ENCODE assay signal across 8 cellular contexts in the genomic region with DNA sequence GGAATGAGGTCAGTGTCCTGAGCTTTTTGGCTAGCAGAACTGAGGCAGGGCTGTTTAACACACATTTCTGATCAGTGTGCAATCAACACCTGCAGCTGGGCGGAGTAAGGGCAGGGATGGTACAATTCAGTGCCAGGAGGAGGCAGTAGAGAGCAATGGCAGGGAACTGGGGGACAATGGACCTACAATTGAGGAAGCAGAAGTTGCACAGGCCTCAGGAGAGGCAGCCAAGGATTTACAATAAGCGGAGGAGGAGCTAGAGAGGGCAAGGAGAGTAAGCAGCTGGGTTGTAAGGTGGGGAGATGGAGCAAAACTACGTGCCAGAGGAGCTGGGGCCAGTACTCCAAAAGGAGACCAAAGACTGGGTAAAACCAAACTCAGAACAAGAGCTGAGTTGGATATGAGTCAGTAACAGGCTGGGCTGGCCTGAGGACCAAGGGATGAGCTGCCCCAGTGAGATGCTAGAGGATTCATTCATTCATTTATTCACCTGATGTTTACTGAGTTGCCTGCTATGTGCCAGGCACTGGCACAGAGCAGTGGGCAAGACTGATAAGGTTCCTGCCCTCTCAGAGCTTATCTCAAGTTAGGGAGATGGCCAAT. TPM values are rescaled to one million over a fixed set of nuclear protein-coding genes. Genes with fewer than 3 reads are reported as not detected.
A peak's percentile ranks its signal among the peaks of the same experiment; 100 is the strongest.
DNase-seq lines count a peak whose midpoint lies in the region; ATAC-seq, FAIRE-seq and TF ChIP-seq lines count a peak whose summit lies in the region.

No MANE protein-coding gene starts in this region.

- H3K4me1 Mint-ChIP-seq in activated CD4-positive, alpha-beta T cell treated with anti-CD3 and anti-CD28 coated beads for 36 hours = peaks cover 13% of the 10 kb centered on the region
- peaks cover 0 to 18% of the 10 kb centered on the region in 2 donors for H3K4me1 Mint-ChIP-seq in natural killer cell

- H3K9me1 ChIP-seq in endothelial cell of umbilical vein (replicated peaks; ENCODE audit: control insufficient read depth, extremely low read depth, insufficient read depth, low read length) = no peaks in the 10 kb centered on the region

- H3K27me3 ChIP-seq in endothelial cell of umbilical vein (ENCODE audit: control insufficient read depth in 2 of 2, insufficient read depth in 2 of 2, low read length in 2 of 2) = no peaks in the 10 kb centered on the region

- peaks cover 0 to 5% of the 10 kb centered on the region in 2 experiments for H3K36me3 ChIP-seq in endothelial cell of umbilical vein (ENCODE audit: control insufficient read depth in 2 of 2, extremely low read depth in 1 of 2, insufficient read depth in 2 of 2, low read length in 2 of 2)

- FAIRE-seq in endothelial cell of umbilical vein (lab: Jason Lieb, UNC) = peak; percentile 64

- H3K27ac Mint-ChIP-seq in activated CD4-positive, alpha-beta T cell treated with anti-CD3 and anti-CD28 coated beads for 36 hours = no peak overlapping the region
- peak overlapping the region in 1 of 2 donors; percentile 32 for H3K27ac Mint-ChIP-seq in natural killer cell

- H3K4me1 ChIP-seq in endothelial cell of umbilical vein (ENCODE audit: control insufficient read depth, extremely low read depth, insufficient read depth, low read length) = no peaks in the 10 kb centered on the region

- H3K4me2 ChIP-seq in endothelial cell of umbilical vein (ENCODE audit: insufficient read depth, low read length) = no peak overlapping the region

- TF ChIP-seq POLR2A in endothelial cell of umbilical vein (IDR thresholded peaks at IDR 0.05; ENCODE audit: low read depth, low read length) = no peak

- no peaks in the 10 kb centered on the region for H3K27me3 Mint-ChIP-seq in activated CD4-positive, alpha-beta T cell treated with anti-CD3 and anti-CD28 coated beads for 36 hours
- no peaks in the 10 kb centered on the region for H3K27me3 Mint-ChIP-seq in natural killer cell (ENCODE audit: low read depth in 2 of 2)

- H3K79me2 ChIP-seq in endothelial cell of umbilical vein (ENCODE audit: control insufficient read depth, insufficient read depth, low read length) = no peaks in the 10 kb centered on the region

- no peak overlapping the region for H3K4me3 ChIP-seq in endothelial cell of umbilical vein (replicated peaks in 1 of 3; ENCODE audit: insufficient read depth in 1 of 3, low read depth in 1 of 3, low read length in 3 of 3)

- no peaks in the 10 kb centered on the region for H3K9me3 ChIP-seq in endothelial cell of umbilical vein (replicated peaks; ENCODE audit: control insufficient read depth, insufficient read depth, low read length)

- no peak overlapping the region for H2AFZ ChIP-seq in endothelial cell of umbilical vein (ENCODE audit: low read depth, low read length)

- DNase-seq in activated CD4-positive, alpha-beta T cell treated with anti-CD3 and anti-CD28 coated beads for 36 hours = peak; percentile 74
- no peak for DNase-seq in activated CD4-positive, alpha-beta T cell treated with anti-CD3 and anti-CD28 coated beads for 1 hour
- peak; percentile 92 to 96 for DNase-seq in Kasumi-1 (lab: John Stamatoyannopoulos, UW)
- DNase-seq in activated CD4-positive, alpha-beta T cell treated with anti-CD3 and anti-CD28 coated beads for 48 hours = peak; percentile 76
- DNase-seq in endothelial cell of umbilical vein (ENCODE audit: low read depth, low spot score) = peak; percentile 52
- DNase-seq in natural killer cell = no peak
- DNase-seq in omental fat pad (ENCODE audit: low spot score) = no peak

- dilution Hi-C loops in endothelial cell of umbilical vein (cut with MboI; ENCODE audit: extremely low pct_ligation_motif_present, low sequenced_read_pairs) = no loop called here

- intact Hi-C loops in activated CD4-positive, alpha-beta T cell treated with anti-CD3 and anti-CD28 coated beads for 36 hours (cut with DNase I, micrococcal nuclease) = loop anchor here (1.0 to 5.0 kb wide), 3 partner anchors 57 to 216 kb away; partner anchors contain the start of gene FUCA1 (in 1 of the 2)
- intact Hi-C loops in endothelial cell of umbilical vein (cut with micrococcal nuclease) = no loop called here
- intact Hi-C loops in natural killer cell (cut with micrococcal nuclease) = no loop called here

- H3K9me3 Mint-ChIP-seq in activated CD4-positive, alpha-beta T cell treated with anti-CD3 and anti-CD28 coated beads for 36 hours (ENCODE audit: low read depth) = no peaks in the 10 kb centered on the region
- H3K9me3 Mint-ChIP-seq in natural killer cell = no peaks in the 10 kb centered on the region

- H3K27ac ChIP-seq in endothelial cell of umbilical vein (ENCODE audit: insufficient read depth, low read depth, low read length) = no peak overlapping the region

- no peak overlapping the region for H3K9ac ChIP-seq in endothelial cell of umbilical vein (replicated peaks; ENCODE audit: extremely low read depth, insufficient read depth, low read length)

- CTCF ChIA-PET in activated CD4-positive, alpha-beta T cell treated with anti-CD3 and anti-CD28 coated beads for 36 hours (lab: Charles Lee) = interaction anchor here (0.8 to 3.1 kb wide), 25 partner anchors 10 to 381 kb away, joined by 3 to 41 read pairs (median 5); partner anchors contain the start of genes ELOA, GALE, HMGCL and LYPLA2
- CTCF ChIA-PET in endothelial cell of umbilical vein (lab: Charles Lee) = interaction anchor here (0.7 to 4.0 kb wide), 23 partner anchors 8 to 218 kb away, joined by 3 to 28 read pairs (median 5); partner anchors contain the start of genes FUCA1, GALE and HMGCL

- H3K4me3 Mint-ChIP-seq in activated CD4-positive, alpha-beta T cell treated with anti-CD3 and anti-CD28 coated beads for 36 hours = no peak overlapping the region
- H3K4me3 Mint-ChIP-seq in natural killer cell = no peak overlapping the region

- ATAC-seq in activated CD4-positive, alpha-beta T cell treated with anti-CD3 and anti-CD28 coated beads for 36 hours = peak; percentile 75
- ATAC-seq in natural killer cell = peak; percentile 56 to 80 (median 57)
- ATAC-seq in omental fat pad (ENCODE audit: low FRiP score) = no peak
- ATAC-seq in HG03097 (IDR thresholded peaks at IDR 0.05; ENCODE audit: low FRiP score, unreplicated experiment) = no peak

- H3K36me3 Mint-ChIP-seq in activated CD4-positive, alpha-beta T cell treated with anti-CD3 and anti-CD28 coated beads for 36 hours (ENCODE audit: low read depth) = peaks cover 10% of the 10 kb centered on the region
- no peaks in the 10 kb centered on the region for H3K36me3 Mint-ChIP-seq in natural killer cell

- POLR2A ChIA-PET in activated CD4-positive, alpha-beta T cell treated with anti-CD3 and anti-CD28 coated beads for 36 hours (lab: Charles Lee) = interaction anchor here (0.5 to 1.7 kb wide), 2 partner anchors 10 to 36 kb away, joined by 3 to 4 read pairs; partner anchors contain the start of gene GALE
- POLR2A ChIA-PET in endothelial cell of umbilical vein (lab: Charles Lee) = interaction anchor here (0.8 to 1.0 kb wide), 2 partner anchors 12 to 14 kb away, joined by 3 to 4 read pairs; partner anchors contain the start of gene HMGCL

- no peaks in the 10 kb centered on the region for H4K20me1 ChIP-seq in endothelial cell of umbilical vein (replicated peaks; ENCODE audit: control insufficient read depth, extremely low read depth, insufficient read depth, low read length)

- no TSS peak for BruUV-seq in endothelial cell of umbilical vein (replicated peaks; lab: Mats Ljungman, UMichigan)

- peak; percentile 69 to 72 for TF ChIP-seq CTCF in endothelial cell of umbilical vein (IDR thresholded peaks at IDR 0.05; ENCODE audit: extremely low read depth in 1 of 2, insufficient read depth in 1 of 2, low read depth in 1 of 2, low read length in 2 of 2)
- TF ChIP-seq CTCF in natural killer cell (IDR thresholded peaks at IDR 0.05) = peak; percentile 61
- TF ChIP-seq CTCF in omental fat pad (IDR thresholded peaks at IDR 0.05) = no peak

RNA-seq across cellular contexts. Expression of gene GALE, which starts 10.4 kb away (rescaled TPM):
- 10 to 100 TPM; 27.4 to 35.6 TPM for total RNA-seq in activated CD4-positive, alpha-beta T cell treated with anti-CD3 and anti-CD28 coated beads for 36 hours
- total RNA-seq in endothelial cell of umbilical vein (39.2 and 42.9 TPM in 2 replicates), natural killer cell (10 to 100 TPM; 12.8 to 20.3 (median 14.6) TPM), omental fat pad (10 to 100 TPM; 15.6 to 19.4 (median 17.9) TPM)
- 57.7 and 64.7 TPM in 2 replicates for polyA plus RNA-seq in endothelial cell of umbilical vein
- polyA plus RNA-seq in endothelial cell of umbilical vein (2011; cell fraction: cytosol; rRNA removed) = 49.3 and 55.5 TPM in 2 replicates
- polyA plus RNA-seq in endothelial cell of umbilical vein (2011; cell fraction: nucleus; rRNA removed) = 64.7 and 65.7 TPM in 2 replicates
- 35.1 and 39.3 TPM in 2 replicates for polyA plus RNA-seq in endothelial cell of umbilical vein (2012)
- 24.6 and 25.2 TPM in 2 replicates for polyA minus RNA-seq in endothelial cell of umbilical vein
- polyA minus RNA-seq in endothelial cell of umbilical vein (2011; cell fraction: cytosol; rRNA and poly(A)+ RNA removed) = 26.3 TPM
- polyA minus RNA-seq in endothelial cell of umbilical vein (2011; cell fraction: nucleus; rRNA and poly(A)+ RNA removed) = 7.0 and 8.9 TPM in 2 replicates

RNA-seq across cellular contexts. Expression of gene HMGCL, which starts 14.3 kb away (rescaled TPM):
- 10 to 100 TPM; 31.9 to 46.0 TPM for total RNA-seq in activated CD4-positive, alpha-beta T cell treated with anti-CD3 and anti-CD28 coated beads for 36 hours
- 23.9 and 24.2 TPM in 2 replicates for total RNA-seq in endothelial cell of umbilical vein
- polyA plus RNA-seq in endothelial cell of umbilical vein = 26.2 and 30.0 TPM in 2 replicates
- polyA plus RNA-seq in endothelial cell of umbilical vein (2011; cell fraction: cytosol; rRNA removed) = 28.2 and 29.6 TPM in 2 replicates
- polyA plus RNA-seq in endothelial cell of umbilical vein (2011; cell fraction: nucleus; rRNA removed) = 19.8 and 21.3 TPM in 2 replicates
- polyA plus RNA-seq in endothelial cell of umbilical vein (2012) = 19.1 and 26.7 TPM in 2 replicates
- polyA minus RNA-seq in endothelial cell of umbilical vein = 17.6 and 18.8 TPM in 2 replicates
- polyA minus RNA-seq in endothelial cell of umbilical vein (2011; cell fraction: cytosol; rRNA and poly(A)+ RNA removed) = 6.2 TPM
- 8.5 and 10.6 TPM in 2 replicates for polyA minus RNA-seq in endothelial cell of umbilical vein (2011; cell fraction: nucleus; rRNA and poly(A)+ RNA removed)
- 10 to 100 TPM; 16.8 to 26.9 (median 17.0) TPM for total RNA-seq in natural killer cell
- total RNA-seq in omental fat pad = 10 to 100 TPM; 19.2 to 47.1 (median 41.4) TPM

RNA-seq across cellular contexts. Expression of gene LYPLA2, which starts 20.0 kb away (rescaled TPM):
- total RNA-seq in activated CD4-positive, alpha-beta T cell treated with anti-CD3 and anti-CD28 coated beads for 36 hours = 10 to 100 TPM; 55.0 to 64.8 TPM
- total RNA-seq in endothelial cell of umbilical vein = 110 TPM in 2 replicates
- 137 and 173 TPM in 2 replicates for polyA plus RNA-seq in endothelial cell of umbilical vein
- 80.6 and 124 TPM in 2 replicates for polyA plus RNA-seq in endothelial cell of umbilical vein (2011; cell fraction: cytosol; rRNA removed)
- polyA plus RNA-seq in endothelial cell of umbilical vein (2011; cell fraction: nucleus; rRNA removed) = 111 and 136 TPM in 2 replicates
- polyA plus RNA-seq in endothelial cell of umbilical vein (2012) = 84.8 and 94.9 TPM in 2 replicates
- polyA minus RNA-seq in endothelial cell of umbilical vein = 73.8 and 77.9 TPM in 2 replicates
- polyA minus RNA-seq in endothelial cell of umbilical vein (2011; cell fraction: cytosol; rRNA and poly(A)+ RNA removed) = 37.3 TPM
- polyA minus RNA-seq in endothelial cell of umbilical vein (2011; cell fraction: nucleus; rRNA and poly(A)+ RNA removed) = 23.0 and 28.3 TPM in 2 replicates
- 10 to 100 TPM; 70.6 to 84.5 (median 73.3) TPM for total RNA-seq in natural killer cell
- total RNA-seq in omental fat pad = 10 to 100 TPM; 36.0 to 54.0 (median 40.3) TPM

RNA-seq across cellular contexts. Expression of gene PITHD1, which starts 32.7 kb away (rescaled TPM):
- 10 to 100 TPM; 53.1 to 64.1 TPM for total RNA-seq in activated CD4-positive, alpha-beta T cell treated with anti-CD3 and anti-CD28 coated beads for 36 hours
- total RNA-seq in endothelial cell of umbilical vein (35.8 and 42.5 TPM in 2 replicates), natural killer cell (10 to 100 TPM; 73.2 to 84.1 (median 77.7) TPM), omental fat pad (10 to 100 TPM; 44.3 to 58.8 (median 51.7) TPM)
- 31.5 and 43.1 TPM in 2 replicates for polyA plus RNA-seq in endothelial cell of umbilical vein
- 38.1 and 42.2 TPM in 2 replicates for polyA plus RNA-seq in endothelial cell of umbilical vein (2011; cell fraction: cytosol; rRNA removed)
- polyA plus RNA-seq in endothelial cell of umbilical vein (2011; cell fraction: nucleus; rRNA removed) = 32.1 and 39.7 TPM in 2 replicates
- polyA plus RNA-seq in endothelial cell of umbilical vein (2012) = 26.5 and 35.3 TPM in 2 replicates
- polyA minus RNA-seq in endothelial cell of umbilical vein = 13.1 and 19.8 TPM in 2 replicates
- polyA minus RNA-seq in endothelial cell of umbilical vein (2011; cell fraction: cytosol; rRNA and poly(A)+ RNA removed) = 17.3 TPM
- polyA minus RNA-seq in endothelial cell of umbilical vein (2011; cell fraction: nucleus; rRNA and poly(A)+ RNA removed) = 7.6 and 13.0 TPM in 2 replicates

RNA-seq across cellular contexts. Expression of gene FUCA1, which starts 57.2 kb away (rescaled TPM):
- total RNA-seq in activated CD4-positive, alpha-beta T cell treated with anti-CD3 and anti-CD28 coated beads for 36 hours = 1 to 10 TPM; 4.2 to 4.5 TPM
- total RNA-seq in endothelial cell of umbilical vein (4.3 and 4.9 TPM in 2 replicates), natural killer cell (10 to 100 TPM in 2 of 3 donors, 1 to 10 TPM in 1; 6.8 to 12.5 (median 11.9) TPM), omental fat pad (10 to 100 TPM; 31.7 to 49.5 (median 45.7) TPM)
- polyA plus RNA-seq in endothelial cell of umbilical vein = 5.6 and 6.6 TPM in 2 replicates
- 4.7 and 5.4 TPM in 2 replicates for polyA plus RNA-seq in endothelial cell of umbilical vein (2011; cell fraction: cytosol; rRNA removed)
- 2.0 and 2.4 TPM in 2 replicates for polyA plus RNA-seq in endothelial cell of umbilical vein (2011; cell fraction: nucleus; rRNA removed)
- 4.8 and 6.1 TPM in 2 replicates for polyA plus RNA-seq in endothelial cell of umbilical vein (2012)
- 6.2 and 7.2 TPM in 2 replicates for polyA minus RNA-seq in endothelial cell of umbilical vein
- 2.4 TPM for polyA minus RNA-seq in endothelial cell of umbilical vein (2011; cell fraction: cytosol; rRNA and poly(A)+ RNA removed)
- polyA minus RNA-seq in endothelial cell of umbilical vein (2011; cell fraction: nucleus; rRNA and poly(A)+ RNA removed) = 0.63 and 0.91 TPM in 2 replicates

Comparison
In these comparisons a context has a peak if more than half of its experiments do, and no peak if none do; other contexts are left out.
1. DNase-seq: peak in activated CD4-positive, alpha-beta T cell treated with anti-CD3 and anti-CD28 coated beads for 36 hours (single experiment), Kasumi-1 (2 of 2), activated CD4-positive, alpha-beta T cell treated with anti-CD3 and anti-CD28 coated beads for 48 hours (single experiment) and endothelial cell of umbilical vein (single experiment); none in activated CD4-positive, alpha-beta T cell treated with anti-CD3 and anti-CD28 coated beads for 1 hour (single experiment), natural killer cell (single experiment) and omental fat pad (single experiment).
2. ATAC-seq: peak in activated CD4-positive, alpha-beta T cell treated with anti-CD3 and anti-CD28 coated beads for 36 hours (single experiment) and natural killer cell (3 of 3); none in omental fat pad (single experiment) and HG03097 (single experiment).
3. CTCF ChIP-seq: peak in endothelial cell of umbilical vein (2 of 2) and natural killer cell (single experiment); none in omental fat pad (0 of 3).
4. intact Hi-C loops: an anchor here in activated CD4-positive, alpha-beta T cell treated with anti-CD3 and anti-CD28 coated beads for 36 hours (1.0 to 5.0 kb wide); none called in endothelial cell of umbilical vein and natural killer cell.